Comparison of ENCODE assay signal across 2 cellular contexts in the genomic region with DNA sequence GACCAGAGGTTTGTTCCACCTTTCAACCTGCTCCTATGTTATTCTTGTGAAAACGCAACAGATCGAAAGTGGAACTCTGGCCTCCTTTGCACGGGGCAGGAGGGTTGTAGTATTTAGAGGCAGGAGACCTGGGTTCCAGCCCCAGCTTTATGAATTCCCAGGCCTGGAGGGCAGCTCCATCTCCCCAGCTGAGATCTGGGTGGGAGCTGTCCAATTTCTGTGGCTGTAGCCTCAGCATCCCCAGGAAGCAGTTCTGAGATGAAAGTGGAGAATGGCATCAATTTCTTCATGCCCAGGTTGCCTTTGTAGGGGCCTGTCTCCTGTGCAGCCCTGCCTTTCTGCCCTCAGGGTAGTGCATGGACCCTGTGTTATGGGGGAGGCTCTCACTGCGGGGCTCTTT.
TF ChIP-seq lines count a peak whose summit lies in the region.

No MANE protein-coding gene starts in this region.

TF ChIP-seq in K562, 482 proteins besides CTCF, POLR2A, EP300 and RAD21:
- TF ChIP-seq JUN (IDR thresholded peaks at IDR 0.05; ENCODE audit: borderline replicate concordance, low read depth, low read length) (no peak), JUN (CRISPR knock-in tag; IDR thresholded peaks at IDR 0.05; ENCODE audit: borderline replicate concordance) (no peak), U2AF1 (optimal IDR thresholded peaks at IDR 0.05; ENCODE audit: low read depth, low read length) (no peak), CBFA2T2 (conservative IDR thresholded peaks at IDR 0.05) (no peak), ZNF717 (CRISPR knock-in tag; IDR thresholded peaks at IDR 0.05) (no peak), EGR1 (conservative IDR thresholded peaks at IDR 0.05) (no peak), THRAP3 (IDR thresholded peaks at IDR 0.05; ENCODE audit: borderline replicate concordance) (no peak), SRSF1 (IDR thresholded peaks at IDR 0.05; ENCODE audit: low read depth, low read length) (no peak), SAFB2 (IDR thresholded peaks at IDR 0.05; ENCODE audit: borderline replicate concordance, low read depth, low read length, severe bottlenecking) (no peak), ZNF239 (CRISPR knock-in tag; IDR thresholded peaks at IDR 0.05) (no peak), HMGN3 (IDR thresholded peaks at IDR 0.05; ENCODE audit: borderline replicate concordance, extremely low read depth, insufficient read length, low read depth, low read length) (no peak), RREB1 (CRISPR knock-in tag; IDR thresholded peaks at IDR 0.05) (no peak), ZNF512 (tag; IDR thresholded peaks at IDR 0.05) (no peak), ZFP36 (IDR thresholded peaks at IDR 0.05; ENCODE audit: low read depth, low read length, partially characterized antibody) (no peak), GATA2 (CRISPR knock-in tag; IDR thresholded peaks at IDR 0.05) (no peak), KLF1 (tag; IDR thresholded peaks at IDR 0.05) (no peak), ZSCAN32 (CRISPR knock-in tag; IDR thresholded peaks at IDR 0.05) (no peak), ZZZ3 (IDR thresholded peaks at IDR 0.05) (no peak), HDAC8 (tag; IDR thresholded peaks at IDR 0.05) (no peak), ZNF282 (CRISPR knock-in tag; IDR thresholded peaks at IDR 0.05) (no peak)

TF ChIP-seq in neural cell, 6 proteins besides CTCF, POLR2A, EP300 and RAD21:
- TF ChIP-seq, protein P1, sequence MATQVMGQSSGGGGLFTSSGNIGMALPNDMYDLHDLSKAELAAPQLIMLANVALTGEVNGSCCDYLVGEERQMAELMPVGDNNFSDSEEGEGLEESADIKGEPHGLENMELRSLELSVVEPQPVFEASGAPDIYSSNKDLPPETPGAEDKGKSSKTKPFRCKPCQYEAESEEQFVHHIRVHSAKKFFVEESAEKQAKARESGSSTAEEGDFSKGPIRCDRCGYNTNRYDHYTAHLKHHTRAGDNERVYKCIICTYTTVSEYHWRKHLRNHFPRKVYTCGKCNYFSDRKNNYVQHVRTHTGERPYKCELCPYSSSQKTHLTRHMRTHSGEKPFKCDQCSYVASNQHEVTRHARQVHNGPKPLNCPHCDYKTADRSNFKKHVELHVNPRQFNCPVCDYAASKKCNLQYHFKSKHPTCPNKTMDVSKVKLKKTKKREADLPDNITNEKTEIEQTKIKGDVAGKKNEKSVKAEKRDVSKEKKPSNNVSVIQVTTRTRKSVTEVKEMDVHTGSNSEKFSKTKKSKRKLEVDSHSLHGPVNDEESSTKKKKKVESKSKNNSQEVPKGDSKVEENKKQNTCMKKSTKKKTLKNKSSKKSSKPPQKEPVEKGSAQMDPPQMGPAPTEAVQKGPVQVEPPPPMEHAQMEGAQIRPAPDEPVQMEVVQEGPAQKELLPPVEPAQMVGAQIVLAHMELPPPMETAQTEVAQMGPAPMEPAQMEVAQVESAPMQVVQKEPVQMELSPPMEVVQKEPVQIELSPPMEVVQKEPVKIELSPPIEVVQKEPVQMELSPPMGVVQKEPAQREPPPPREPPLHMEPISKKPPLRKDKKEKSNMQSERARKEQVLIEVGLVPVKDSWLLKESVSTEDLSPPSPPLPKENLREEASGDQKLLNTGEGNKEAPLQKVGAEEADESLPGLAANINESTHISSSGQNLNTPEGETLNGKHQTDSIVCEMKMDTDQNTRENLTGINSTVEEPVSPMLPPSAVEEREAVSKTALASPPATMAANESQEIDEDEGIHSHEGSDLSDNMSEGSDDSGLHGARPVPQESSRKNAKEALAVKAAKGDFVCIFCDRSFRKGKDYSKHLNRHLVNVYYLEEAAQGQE (IDR thresholded peaks at IDR 0.05; ENCODE audit: borderline replicate concordance) = no peak
- TF ChIP-seq TAF1 (IDR thresholded peaks at IDR 0.05; ENCODE audit: low read depth) = no peak
- TF ChIP-seq SMC3 (conservative IDR thresholded peaks at IDR 0.05; ENCODE audit: poor library complexity) = no peak
- no peak for TF ChIP-seq MXI1 (conservative IDR thresholded peaks at IDR 0.05; ENCODE audit: poor library complexity, severe bottlenecking)
- no peak for TF ChIP-seq EZH2 (IDR thresholded peaks at IDR 0.05; ENCODE audit: borderline replicate concordance, insufficient read depth, low read length, poor library complexity, severe bottlenecking)
- TF ChIP-seq POLR2AphosphoS5 (IDR thresholded peaks at IDR 0.05) = no peak
